8 cellular contexts compared by ENCODE assay signal in the genomic region with DNA sequence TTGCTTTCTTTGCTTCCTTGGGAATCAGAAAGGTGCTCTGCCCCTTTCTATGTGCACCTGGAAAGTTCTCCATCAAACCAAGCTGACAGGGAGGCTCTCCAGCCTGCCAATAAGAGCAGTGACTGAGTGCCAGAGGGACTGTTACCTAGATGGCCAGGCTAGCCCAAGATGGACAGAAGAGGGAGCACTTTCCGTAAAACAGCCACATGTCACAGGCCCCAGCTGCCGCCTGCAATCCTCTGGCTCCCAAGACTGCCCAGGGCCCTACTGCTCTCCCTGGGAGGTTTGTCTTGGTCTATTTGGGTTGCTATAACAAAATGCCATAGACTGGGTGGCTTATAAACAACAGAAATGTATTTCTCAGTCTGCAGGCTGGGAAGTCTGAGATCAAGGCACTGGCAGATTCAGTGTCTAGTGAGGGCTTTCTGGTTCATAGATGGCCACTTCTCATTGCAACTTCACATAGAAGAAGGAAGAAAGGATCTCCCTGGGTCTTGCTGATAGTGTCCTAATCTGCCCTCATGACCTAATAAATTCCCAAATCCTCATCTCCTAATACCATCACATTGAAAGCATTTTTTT.
DNase-seq lines count a peak whose midpoint lies in the region; ATAC-seq lines count a peak whose summit lies in the region.

No MANE protein-coding gene starts in this region.

- no peak overlapping the region for H3K27ac Mint-ChIP-seq in natural killer cell treated with Interleukin-12 subunit alpha and Interleukin-12 subunit beta and Interleukin-15 and Interleukin-18, amount 100 ng/mL, for 72 hours

- ATAC-seq in GM21423 (IDR thresholded peaks at IDR 0.05; ENCODE audit: unreplicated experiment): no peak
- no peak for ATAC-seq in natural killer cell treated with Interleukin-12 subunit alpha and Interleukin-12 subunit beta and Interleukin-15 and Interleukin-18, amount 100 ng/mL, for 72 hours

- H3K4me1 Mint-ChIP-seq in natural killer cell treated with Interleukin-12 subunit alpha and Interleukin-12 subunit beta and Interleukin-15 and Interleukin-18, amount 100 ng/mL, for 72 hours (ENCODE audit: low read depth in 2 of 2): peaks cover 13 to 15% of the 10 kb centered on the region in 2 donors

- H3K9me3 Mint-ChIP-seq in natural killer cell treated with Interleukin-12 subunit alpha and Interleukin-12 subunit beta and Interleukin-15 and Interleukin-18, amount 100 ng/mL, for 72 hours: no peaks in the 10 kb centered on the region

- peak; percentile 89 for DNase-seq in ELF-1 (ENCODE audit: low read depth, low spot score)
- DNase-seq in NCI-H2227 (lab: John Stamatoyannopoulos, UW; ENCODE audit: unreplicated experiment): peak; percentile 46
- peak; percentile 59 for DNase-seq in dedifferentiated amniotic fluid mesenchymal stem cell (ENCODE audit: extremely low spot score)
- DNase-seq in medulla oblongata (ENCODE audit: extremely low spot score): peak; percentile 63
- no peak for DNase-seq in activated gamma-delta T cell treated with Interleukin-2 at 50 U/mL for 16 hours
- DNase-seq in activated T-cell treated with anti-CD3 and anti-CD28 coated beads, Interleukin-2, amount 50 U/mL, for 48 hours: no peak
- DNase-seq in natural killer cell treated with Interleukin-12 subunit alpha and Interleukin-12 subunit beta and Interleukin-15 and Interleukin-18, amount 100 ng/mL, for 72 hours (ENCODE audit: low spot score): no peak

- no peaks in the 10 kb centered on the region for H3K36me3 Mint-ChIP-seq in natural killer cell treated with Interleukin-12 subunit alpha and Interleukin-12 subunit beta and Interleukin-15 and Interleukin-18, amount 100 ng/mL, for 72 hours

- no peaks in the 10 kb centered on the region for H3K27me3 Mint-ChIP-seq in natural killer cell treated with Interleukin-12 subunit alpha and Interleukin-12 subunit beta and Interleukin-15 and Interleukin-18, amount 100 ng/mL, for 72 hours

- no peak overlapping the region for H3K4me3 Mint-ChIP-seq in natural killer cell treated with Interleukin-12 subunit alpha and Interleukin-12 subunit beta and Interleukin-15 and Interleukin-18, amount 100 ng/mL, for 72 hours

Comparison
In these comparisons a context has a peak if more than half of its experiments do, and no peak if none do; other contexts are left out.
1. DNase-seq: peak in ELF-1 (single experiment), NCI-H2227 (single experiment), dedifferentiated amniotic fluid mesenchymal stem cell (single experiment) and medulla oblongata (single experiment); none in activated gamma-delta T cell treated with Interleukin-2 at 50 U/mL for 16 hours (single experiment), activated T-cell treated with anti-CD3 and anti-CD28 coated beads, Interleukin-2, amount 50 U/mL, for 48 hours (0 of 2) and natural killer cell treated with Interleukin-12 subunit alpha and Interleukin-12 subunit beta and Interleukin-15 and Interleukin-18, amount 100 ng/mL, for 72 hours (single experiment).